In genomic region chr21:17045214-17045835, GRCh38 we compare ENCODE assay signal across 9 cellular contexts.
DNase-seq lines count a peak whose midpoint lies in the region; ATAC-seq lines count a peak whose summit lies in the region.
"Had no signal": no experiment of that assay in that cellular context is flagged by ENCODE, and none has a peak within 500 bp of the region (broad histone marks: within the 10 kb centered on the region; RNA-seq: fewer than 3 reads in every experiment).

No MANE protein-coding gene starts in this region.

- H3K4me3 Mint-ChIP-seq in stimulated activated naive B cell treated with anti-CD40 and anti-IgM and Interleukin-4, amounts not matched to agents 10 μg/mL and 1 μg/mL and 100 μg/mL, for 72 hours = no peak overlapping the region

- no peaks in the 10 kb centered on the region for H3K4me1 Mint-ChIP-seq in stimulated activated naive B cell treated with anti-CD40 and anti-IgM and Interleukin-4, amounts not matched to agents 10 μg/mL and 1 μg/mL and 100 μg/mL, for 72 hours

- H3K27ac Mint-ChIP-seq in stimulated activated naive B cell treated with anti-CD40 and anti-IgM and Interleukin-4, amounts not matched to agents 10 μg/mL and 1 μg/mL and 100 μg/mL, for 72 hours = no peak overlapping the region

- H3K9me3 Mint-ChIP-seq in stimulated activated naive B cell treated with anti-CD40 and anti-IgM and Interleukin-4, amounts not matched to agents 10 μg/mL and 1 μg/mL and 100 μg/mL, for 72 hours = peaks cover 9 to 11% of the 10 kb centered on the region in 2 donors

- no peaks in the 10 kb centered on the region for H3K36me3 Mint-ChIP-seq in stimulated activated naive B cell treated with anti-CD40 and anti-IgM and Interleukin-4, amounts not matched to agents 10 μg/mL and 1 μg/mL and 100 μg/mL, for 72 hours

- DNase-seq in NCI-H345 treated with DMSO at 0.1 percent for 48 hours (lab: John Stamatoyannopoulos, UW; ENCODE audit: unreplicated experiment) (peak; percentile 13), NCI-H345 (lab: John Stamatoyannopoulos, UW) (no peak), OCI-M1 (lab: John Stamatoyannopoulos, UW) (peak; percentile 52), fibroblast of the conjunctiva (ENCODE audit: low read depth) (peak; percentile 13), occipital lobe (lab: John Stamatoyannopoulos, UW) (no peak)
- DNase-seq in stimulated activated naive B cell treated with anti-CD40 and anti-IgM and Interleukin-4, amounts not matched to agents 10 μg/mL and 1 μg/mL and 100 μg/mL, for 72 hours = no peak
- DNase-seq: upper lobe of left lung had no signal

- H3K27me3 Mint-ChIP-seq in stimulated activated naive B cell treated with anti-CD40 and anti-IgM and Interleukin-4, amounts not matched to agents 10 μg/mL and 1 μg/mL and 100 μg/mL, for 72 hours = no peaks in the 10 kb centered on the region

- peak; percentile 23 for ATAC-seq in stimulated activated naive B cell treated with anti-CD40 and anti-IgM and Interleukin-4, amounts not matched to agents 10 μg/mL and 1 μg/mL and 100 μg/mL, for 72 hours (replicated peaks)
- ATAC-seq in GM18502 (IDR thresholded peaks at IDR 0.05; ENCODE audit: poor library complexity, unreplicated experiment) = no peak
- no peak for ATAC-seq in GM18519 (IDR thresholded peaks at IDR 0.05; ENCODE audit: low FRiP score, unreplicated experiment)

Comparison
In these comparisons a context has a peak if more than half of its experiments do, and no peak if none do; other contexts are left out.
1. DNase-seq: peak in NCI-H345 treated with DMSO at 0.1 percent for 48 hours (single experiment), OCI-M1 (single experiment) and fibroblast of the conjunctiva (single experiment); none in NCI-H345 (single experiment), stimulated activated naive B cell treated with anti-CD40 and anti-IgM and Interleukin-4, amounts not matched to agents 10 μg/mL and 1 μg/mL and 100 μg/mL, for 72 hours (single experiment) and occipital lobe (single experiment).
2. ATAC-seq: peak in stimulated activated naive B cell treated with anti-CD40 and anti-IgM and Interleukin-4, amounts not matched to agents 10 μg/mL and 1 μg/mL and 100 μg/mL, for 72 hours (2 of 2); none in GM18502 (single experiment) and GM18519 (single experiment).